In the genomic region with DNA sequence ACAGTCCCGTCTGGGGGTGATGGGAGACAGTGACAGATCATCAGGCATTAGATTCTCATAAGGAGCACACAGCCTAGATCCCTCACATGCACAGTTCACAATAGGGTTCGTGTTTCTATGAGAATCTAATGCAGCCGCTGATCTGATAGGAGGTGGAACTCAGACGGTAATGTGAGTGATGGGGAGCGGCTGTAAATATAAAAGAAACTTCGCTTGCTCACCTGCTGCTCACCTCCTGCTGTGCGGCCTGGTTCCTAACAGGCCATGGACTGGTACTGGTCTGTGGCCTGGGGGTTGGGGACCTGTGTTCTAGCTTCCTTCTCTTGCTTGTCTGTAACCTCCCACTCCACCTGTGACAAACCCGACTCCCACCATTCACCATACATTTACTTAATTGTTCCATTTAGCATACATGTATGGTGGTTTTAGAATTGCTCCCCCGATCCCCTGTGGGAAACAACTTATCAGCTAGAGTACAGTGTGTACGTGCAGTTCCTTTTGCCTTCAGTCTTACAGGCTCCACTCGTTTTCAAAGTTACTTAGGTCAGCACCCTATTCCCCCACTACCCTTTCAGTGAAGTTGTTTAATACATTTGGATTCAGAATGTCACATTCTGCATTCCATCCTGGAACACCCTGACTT, we compare ENCODE assay signal across 20 cellular contexts. TPM values are rescaled to one million over a fixed set of nuclear protein-coding genes. Genes with fewer than 3 reads are reported as not detected.
A peak's percentile ranks its signal among the peaks of the same experiment; 100 is the strongest.
DNase-seq lines count a peak whose midpoint lies in the region; ATAC-seq, FAIRE-seq and TF ChIP-seq lines count a peak whose summit lies in the region.
"Had no signal": no experiment of that assay in that cellular context is flagged by ENCODE, and none has a peak within 500 bp of the region (broad histone marks: within the 10 kb centered on the region; RNA-seq: fewer than 3 reads in every experiment).

No MANE protein-coding gene starts in this region.

- TF ChIP-seq CTCF in HEK293 (tag by site-specific recombination; IDR thresholded peaks at IDR 0.05) (no peak), astrocyte (IDR thresholded peaks at IDR 0.05; ENCODE audit: insufficient read depth, low read depth, low read length) (no peak), left lung (IDR thresholded peaks at IDR 0.05) (no peak)

- H3K9me3 Mint-ChIP-seq in astrocyte (ENCODE audit: unreplicated experiment), result peaks cover 3% of the 10 kb centered on the region
- H3K9me3 Mint-ChIP-seq in activated CD8-positive, alpha-beta T cell treated with anti-CD3 and anti-CD28 coated beads, Interleukin-2, amount 10 ng/mL, durations not matched to agents 7 days and 5 days (ENCODE audit: insufficient read depth), result no peaks in the 10 kb centered on the region

- no peaks in the 10 kb centered on the region for H3K27me3 Mint-ChIP-seq in astrocyte (ENCODE audit: low read depth, unreplicated experiment)
- no peaks in the 10 kb centered on the region for H3K27me3 Mint-ChIP-seq in activated CD8-positive, alpha-beta T cell treated with anti-CD3 and anti-CD28 coated beads, Interleukin-2, amount 10 ng/mL, durations not matched to agents 7 days and 5 days (ENCODE audit: low read depth)
- H3K27me3 Mint-ChIP-seq: activated CD4-positive, alpha-beta T cell treated with anti-CD3 and anti-CD28 coated beads for 36 hours; activated naive CD4-positive, alpha-beta T cell treated with anti-CD3 and anti-CD28 coated beads, Interleukin-2, amount 10 ng/mL, durations not matched to agents 7 days and 5 days; progenitor cell of endocrine pancreas had no signal

- H3K36me3 Mint-ChIP-seq in astrocyte (ENCODE audit: low read depth, unreplicated experiment), result peaks cover 13% of the 10 kb centered on the region
- H3K36me3 Mint-ChIP-seq in activated CD8-positive, alpha-beta T cell treated with anti-CD3 and anti-CD28 coated beads, Interleukin-2, amount 10 ng/mL, durations not matched to agents 7 days and 5 days (ENCODE audit: low read depth), result peaks cover 39% of the 10 kb centered on the region

- intact Hi-C loops in left lung (cut with DNase I), result no loop called here

- FAIRE-seq in astrocyte (lab: Jason Lieb, UNC), result no peak
- FAIRE-seq: endometrium had no signal

- H3K4me3 ChIP-seq in HEK293 (ENCODE audit: low read depth, low read length) (no peak overlapping the region), astrocyte (ENCODE audit: insufficient read depth, low read depth, low read length) (no peak overlapping the region), left lung (no peak overlapping the region), subcutaneous abdominal adipose tissue (ENCODE audit: low read depth in 1 of 5, low read length in 5 of 5) (no peak overlapping the region)
- H3K4me3 ChIP-seq: mucosa of descending colon, testis had no signal

- H3K9me3 ChIP-seq in HEK293 (ENCODE audit: control insufficient read depth, insufficient read depth, low read depth, low read length), result no peaks in the 10 kb centered on the region
- no peaks in the 10 kb centered on the region for H3K9me3 ChIP-seq in astrocyte (ENCODE audit: insufficient read depth, low read depth, low read length)
- H3K9me3 ChIP-seq in left lung, result no peaks in the 10 kb centered on the region
- H3K9me3 ChIP-seq in subcutaneous abdominal adipose tissue (ENCODE audit: control insufficient read depth in 5 of 5, low read length in 5 of 5), result peaks cover 0 to 5% (median 2%) of the 10 kb centered on the region in 5 donors
- H3K9me3 ChIP-seq: mucosa of descending colon, testis had no signal

- H3K4me1 ChIP-seq in HEK293 (ENCODE audit: control insufficient read depth, insufficient read depth, low read length) (peaks cover 2% of the 10 kb centered on the region; the same call in 1 of the 2 replicates), astrocyte (ENCODE audit: insufficient read depth, low read length) (peaks cover 46% of the 10 kb centered on the region), left lung (peaks cover 19 to 80% of the 10 kb centered on the region in 2 donors), subcutaneous abdominal adipose tissue (ENCODE audit: control insufficient read depth in 5 of 5, insufficient read depth in 5 of 5, low read length in 5 of 5) (peaks cover 3 to 42% (median 37%) of the 10 kb centered on the region in 5 donors)

- peak overlapping the region; percentile 78 for H3K9ac ChIP-seq in astrocyte (ENCODE audit: low read length)
- no peak overlapping the region for H3K9ac ChIP-seq in subcutaneous abdominal adipose tissue (ENCODE audit: low read length in 5 of 5)

- CTCF ChIA-PET in HEK293 (lab: Yijun Ruan, JAX), result interaction anchor here (0.6 to 1.1 kb wide), 2 partner anchors 138 to 213 kb away, joined by 3 read pairs; no protein-coding TSS in a partner anchor
- CTCF ChIA-PET in activated CD8-positive, alpha-beta T cell treated with anti-CD3 and anti-CD28 coated beads, Interleukin-2, amount 10 ng/mL, durations not matched to agents 7 days and 5 days (lab: Charles Lee), result no interaction called here

- no peaks in the 10 kb centered on the region for H4K20me1 ChIP-seq in astrocyte (ENCODE audit: insufficient read depth, low read length)

- no peak for DNase-seq in astrocyte (ENCODE audit: low read depth)
- DNase-seq in left lung, result no peak
- DNase-seq in activated CD8-positive, alpha-beta T cell treated with anti-CD3 and anti-CD28 coated beads, Interleukin-2, amount 10 ng/mL, durations not matched to agents 7 days and 5 days, result no peak
- no peak for DNase-seq in GM03348 (ENCODE audit: low spot score)
- DNase-seq in KG1 (lab: John Stamatoyannopoulos, UW), result no peak
- DNase-seq: activated CD4-positive, alpha-beta T cell treated with anti-CD3 and anti-CD28 coated beads for 36 hours; activated naive CD4-positive, alpha-beta T cell treated with anti-CD3 and anti-CD28 coated beads, Interleukin-2, amount 10 ng/mL, durations not matched to agents 7 days and 5 days; DMS 273 treated with DMSO at 0.1 percent for 48 hours; glutamatergic neuron; GOT3; mucosa of descending colon; NCI-H1105; NCI-H2171; T-helper 2 cell; testis had no signal

- H3K27ac ChIP-seq in HEK293 (ENCODE audit: extremely low read depth, low read depth, low read length) (no peak overlapping the region), astrocyte (ENCODE audit: low read depth, low read length) (peak overlapping the region; percentile 97), left lung (peak overlapping the region; percentile 57 to 87), subcutaneous abdominal adipose tissue (ENCODE audit: low read depth, low read length) (peak overlapping the region; percentile 34)
- H3K27ac ChIP-seq: testis had no signal

- POLR2A ChIA-PET in HEK293 (lab: Yijun Ruan, JAX), result no interaction called here
- POLR2A ChIA-PET in activated CD8-positive, alpha-beta T cell treated with anti-CD3 and anti-CD28 coated beads, Interleukin-2, amount 10 ng/mL, durations not matched to agents 7 days and 5 days (lab: Charles Lee), result interaction anchor here (0.9 kb wide), 1 partner anchor 234 kb away, joined by 3 read pairs; a partner anchor contains a TSS

- ATAC-seq in left lung, result no peak
- no peak for ATAC-seq in activated CD8-positive, alpha-beta T cell treated with anti-CD3 and anti-CD28 coated beads, Interleukin-2, amount 10 ng/mL, durations not matched to agents 7 days and 5 days
- ATAC-seq in HG02981 (IDR thresholded peaks at IDR 0.05; ENCODE audit: unreplicated experiment), result no peak
- ATAC-seq: activated CD4-positive, alpha-beta T cell treated with anti-CD3 and anti-CD28 coated beads for 36 hours; mucosa of descending colon had no signal

- H3K4me2 ChIP-seq in astrocyte (ENCODE audit: low read length), result no peak overlapping the region

- H3K79me2 ChIP-seq in astrocyte (ENCODE audit: insufficient read depth, low read length), result peaks cover 81% of the 10 kb centered on the region

- H3K36me3 ChIP-seq in HEK293 (ENCODE audit: control insufficient read depth in 2 of 2, insufficient read depth in 1 of 2, low read length in 2 of 2), result peaks cover 0 to 26% of the 10 kb centered on the region in 2 experiments; a peak in 2 of 3 replicates
- H3K36me3 ChIP-seq in astrocyte (ENCODE audit: insufficient read depth, low read length), result peaks cover 7% of the 10 kb centered on the region
- H3K36me3 ChIP-seq in left lung, result peaks cover 0 to 18% of the 10 kb centered on the region in 2 donors
- H3K36me3 ChIP-seq in subcutaneous abdominal adipose tissue (ENCODE audit: control insufficient read depth in 5 of 5, insufficient read depth in 5 of 5, low read length in 5 of 5), result peaks cover 0 to 8% (median 3%) of the 10 kb centered on the region in 5 donors

- H3K4me3 Mint-ChIP-seq in astrocyte (ENCODE audit: unreplicated experiment), result no peak overlapping the region
- H3K4me3 Mint-ChIP-seq in activated CD8-positive, alpha-beta T cell treated with anti-CD3 and anti-CD28 coated beads, Interleukin-2, amount 10 ng/mL, durations not matched to agents 7 days and 5 days, result no peak overlapping the region
- H3K4me3 Mint-ChIP-seq: activated CD4-positive, alpha-beta T cell treated with anti-CD3 and anti-CD28 coated beads for 36 hours; activated naive CD4-positive, alpha-beta T cell treated with anti-CD3 and anti-CD28 coated beads, Interleukin-2, amount 10 ng/mL, durations not matched to agents 7 days and 5 days had no signal

- no peaks in the 10 kb centered on the region for H3K27me3 ChIP-seq in astrocyte (ENCODE audit: insufficient read depth, low read length)
- H3K27me3 ChIP-seq in left lung, result no peaks in the 10 kb centered on the region
- no peaks in the 10 kb centered on the region for H3K27me3 ChIP-seq in subcutaneous abdominal adipose tissue (ENCODE audit: control insufficient read depth in 5 of 5, insufficient read depth in 4 of 5, low read length in 5 of 5)
- H3K27me3 ChIP-seq: testis had no signal

- H3K4me1 Mint-ChIP-seq in astrocyte (ENCODE audit: low read depth, unreplicated experiment), result peaks cover 31% of the 10 kb centered on the region
- H3K4me1 Mint-ChIP-seq in activated CD8-positive, alpha-beta T cell treated with anti-CD3 and anti-CD28 coated beads, Interleukin-2, amount 10 ng/mL, durations not matched to agents 7 days and 5 days (ENCODE audit: low read depth), result peaks cover 53% of the 10 kb centered on the region

- H3K27ac Mint-ChIP-seq in astrocyte (ENCODE audit: unreplicated experiment), result peak overlapping the region; percentile 85
- H3K27ac Mint-ChIP-seq in activated CD8-positive, alpha-beta T cell treated with anti-CD3 and anti-CD28 coated beads, Interleukin-2, amount 10 ng/mL, durations not matched to agents 7 days and 5 days, result no peak overlapping the region
- H3K27ac Mint-ChIP-seq: activated CD4-positive, alpha-beta T cell treated with anti-CD3 and anti-CD28 coated beads for 36 hours; activated naive CD4-positive, alpha-beta T cell treated with anti-CD3 and anti-CD28 coated beads, Interleukin-2, amount 10 ng/mL, durations not matched to agents 7 days and 5 days; progenitor cell of endocrine pancreas had no signal

- no peak overlapping the region for H2AFZ ChIP-seq in astrocyte (ENCODE audit: low read depth, low read length)

RNA-seq across cellular contexts. Expression of a gene that starts 4.0 kb away (rescaled TPM):
- total RNA-seq in astrocyte, result 39.4 and 41.2 TPM in 2 replicates
- 10 to 100 TPM; 30.6 to 34.6 TPM for total RNA-seq in left lung
- 10 to 100 TPM; 10.1 to 10.9 TPM for total RNA-seq in activated CD8-positive, alpha-beta T cell treated with anti-CD3 and anti-CD28 coated beads, Interleukin-2, amount 10 ng/mL, durations not matched to agents 7 days and 5 days

RNA-seq across cellular contexts. Expression of a gene that starts 31.8 kb away (rescaled TPM):
- not detected in 2 replicates for total RNA-seq in astrocyte
- not detected for total RNA-seq in left lung
- total RNA-seq in activated CD8-positive, alpha-beta T cell treated with anti-CD3 and anti-CD28 coated beads, Interleukin-2, amount 10 ng/mL, durations not matched to agents 7 days and 5 days, result not detected
- total RNA-seq: activated CD4-positive, alpha-beta T cell treated with anti-CD3 and anti-CD28 coated beads for 36 hours; mucosa of descending colon; progenitor cell of endocrine pancreas; testis had no signal

RNA-seq across cellular contexts. Expression of a gene that starts 52.5 kb away (rescaled TPM):
- total RNA-seq in astrocyte (33.4 and 33.7 TPM in 2 replicates), left lung (10 to 100 TPM; 37.4 to 53.5 TPM)
- 1 to 10 TPM; 3.2 to 6.5 TPM for total RNA-seq in activated CD8-positive, alpha-beta T cell treated with anti-CD3 and anti-CD28 coated beads, Interleukin-2, amount 10 ng/mL, durations not matched to agents 7 days and 5 days
